In genomic region chr19:16041571-16042386, GRCh38 we compare ENCODE assay signal across 8 cellular contexts. TPM values are rescaled to one million over a fixed set of nuclear protein-coding genes. Genes with fewer than 3 reads are reported as not detected.
DNase-seq lines count a peak whose midpoint lies in the region; ATAC-seq and TF ChIP-seq lines count a peak whose summit lies in the region.

No MANE protein-coding gene starts in this region.

- H3K4me2 ChIP-seq in OCI-LY7 (ENCODE audit: low read length) = peak overlapping the region; percentile 16; the same call in 1 of the 2 replicates

- H4K20me1 ChIP-seq in OCI-LY7 (ENCODE audit: insufficient read depth, low read length) = no peaks in the 10 kb centered on the region

- no peaks in the 10 kb centered on the region for H3K36me3 ChIP-seq in BJ (ENCODE audit: control insufficient read depth, insufficient read depth, low read length)
- H3K36me3 ChIP-seq in HEK293 (ENCODE audit: control insufficient read depth in 2 of 2, insufficient read depth in 1 of 2, low read length in 2 of 2) = no peaks in the 10 kb centered on the region
- no peaks in the 10 kb centered on the region for H3K36me3 ChIP-seq in OCI-LY7 (ENCODE audit: insufficient read depth, low read length)

- no peak overlapping the region for H3K4me3 ChIP-seq in BJ (ENCODE audit: low read depth, low read length)
- H3K4me3 ChIP-seq in HEK293 (ENCODE audit: low read depth, low read length) = no peak overlapping the region
- H3K4me3 ChIP-seq in OCI-LY7 (ENCODE audit: low read depth, low read length, poor library complexity, severe bottlenecking) = no peak overlapping the region

- H3K9me3 ChIP-seq in HEK293 (ENCODE audit: control insufficient read depth, insufficient read depth, low read depth, low read length) = no peaks in the 10 kb centered on the region
- H3K9me3 ChIP-seq in OCI-LY7 (ENCODE audit: low read length) = no peaks in the 10 kb centered on the region

- no peak for DNase-seq in BJ (ENCODE audit: low read depth)
- peak; percentile 68 for DNase-seq in OCI-LY7 (ENCODE audit: low spot score)
- peak; percentile 70 for DNase-seq in activated T-cell treated with anti-CD3 and anti-CD28 coated beads for 24 hours (ENCODE audit: low read depth)
- peak; percentile 48 to 74 for DNase-seq in erythroblast (lab: John Stamatoyannopoulos, UW)
- peak; percentile 81 for DNase-seq in myocyte (ENCODE audit: low read depth)
- DNase-seq in stimulated activated CD8-positive, alpha-beta memory T cell treated with anti-CD3 and anti-CD28 coated beads, Interleukin-7, amount 100 ng/mL, for 1 hour (ENCODE audit: low read depth in 2 of 2) = peak; percentile 43 to 69

- TF ChIP-seq POLR2A in erythroblast (IDR thresholded peaks at IDR 0.05; ENCODE audit: low read length) = no peak

- H3K79me2 ChIP-seq in OCI-LY7 (ENCODE audit: insufficient read depth, low read depth, low read length) = no peaks in the 10 kb centered on the region

- H3K4me1 ChIP-seq in HEK293 (ENCODE audit: control insufficient read depth, insufficient read depth, low read length) = no peaks in the 10 kb centered on the region
- no peaks in the 10 kb centered on the region for H3K4me1 ChIP-seq in OCI-LY7 (ENCODE audit: insufficient read depth, low read length, poor library complexity, severe bottlenecking)

- intact Hi-C loops in OCI-LY7 (cut with micrococcal nuclease; ENCODE audit: unreplicated experiment) = loop anchor here (1.0 to 2.0 kb wide), 2 partner anchors 141 to 413 kb away; no protein-coding TSS in a partner anchor

- no peak for ATAC-seq in HG02885 (IDR thresholded peaks at IDR 0.05; ENCODE audit: poor library complexity, unreplicated experiment)

- peak overlapping the region; percentile 2; the same call in 1 of the 2 replicates for H2AFZ ChIP-seq in OCI-LY7 (ENCODE audit: low read length)

- no TSS peak for BruUV-seq in OCI-LY7 (replicated peaks; lab: Mats Ljungman, UMichigan)

- POLR2A ChIA-PET in BJ (lab: Charles Lee) (interaction anchor here (0.7 kb wide), 1 partner anchor 21 kb away, joined by 4 read pairs; no protein-coding TSS in a partner anchor), HEK293 (lab: Yijun Ruan, JAX) (interaction anchor here (0.7 to 1.3 kb wide), 4 partner anchors 70 to 156 kb away, joined by 3 to 5 read pairs (median 4); partner anchors contain the start of genes AP1M1, FAM32A and RAB8A), OCI-LY7 (lab: Charles Lee) (interaction anchor here (0.6 kb wide), 1 partner anchor 317 kb away, joined by 7 read pairs; no protein-coding TSS in a partner anchor)

- no peaks in the 10 kb centered on the region for H3K9me2 ChIP-seq in OCI-LY7 (ENCODE audit: insufficient read depth, low read length)

- TF ChIP-seq CTCF in BJ (IDR thresholded peaks at IDR 0.05; ENCODE audit: insufficient read depth, low read depth, low read length) = peak; percentile 98
- TF ChIP-seq CTCF in HEK293 (tag by site-specific recombination; IDR thresholded peaks at IDR 0.05) = peak; percentile 76
- TF ChIP-seq CTCF in OCI-LY7 (conservative IDR thresholded peaks at IDR 0.05; ENCODE audit: low read length) = peak; percentile 99

- H3K27ac ChIP-seq in HEK293 (ENCODE audit: extremely low read depth, low read depth, low read length) (no peak overlapping the region), OCI-LY7 (ENCODE audit: low read depth, low read length, poor library complexity, severe bottlenecking) (no peak overlapping the region)

- no peaks in the 10 kb centered on the region for H3K27me3 ChIP-seq in BJ (ENCODE audit: control insufficient read depth, insufficient read depth, low read length)

- CTCF ChIA-PET in BJ (lab: Yijun Ruan, JAX) = interaction anchor here (0.6 to 5.6 kb wide), 37 partner anchors 9 to 605 kb away, joined by 3 to 61 read pairs (median 4); partner anchors contain the start of genes AP1M1, FAM32A, RAB8A and TPM4
- CTCF ChIA-PET in HEK293 (lab: Yijun Ruan, JAX) = interaction anchor here (0.6 to 2.8 kb wide), 52 partner anchors 9 to 1375 kb away, joined by 3 to 18 read pairs (median 4); partner anchors contain the start of genes FAM32A, OR10H3 and TPM4
- CTCF ChIA-PET in OCI-LY7 (lab: Charles Lee; ENCODE audit: unreplicated experiment) = interaction anchor here (1.6 kb wide), 1 partner anchor 144 kb away, joined by 4 read pairs; no protein-coding TSS in a partner anchor

TF ChIP-seq in HEK293, 187 proteins besides CTCF, POLR2A, EP300 and RAD21 (continues in another document):
- TF ChIP-seq IKZF3 (tag by site-specific recombination; IDR thresholded peaks at IDR 0.05) (peak; percentile 91), WT1 (tag by site-specific recombination; IDR thresholded peaks at IDR 0.05) (no peak), HOXD13 (CRISPR knock-in tag; IDR thresholded peaks at IDR 0.05; ENCODE audit: borderline replicate concordance) (no peak), ZNF449 (tag by site-specific recombination; IDR thresholded peaks at IDR 0.05) (no peak; the same call in 1 of the 2 replicates), ZNF157 (tag by site-specific recombination; IDR thresholded peaks at IDR 0.05) (no peak), ZNF600 (tag by site-specific recombination; IDR thresholded peaks at IDR 0.05) (no peak), EGR2 (tag by site-specific recombination; IDR thresholded peaks at IDR 0.05; ENCODE audit: low read depth) (no peak), ZNF670 (tag by site-specific recombination; IDR thresholded peaks at IDR 0.05; ENCODE audit: low read depth) (no peak), ZNF2 (tag by site-specific recombination; IDR thresholded peaks at IDR 0.05) (no peak), AEBP2 (tag by site-specific recombination; IDR thresholded peaks at IDR 0.05; ENCODE audit: borderline replicate concordance) (no peak), FEZF1 (tag by site-specific recombination; IDR thresholded peaks at IDR 0.05) (no peak), ZNF580 (tag by site-specific recombination; IDR thresholded peaks at IDR 0.05) (no peak), ZNF561 (tag by site-specific recombination; IDR thresholded peaks at IDR 0.05; ENCODE audit: borderline replicate concordance) (0 out of 2 replicates have a peak, but pooled peaks have one; percentile 62), ZBTB48 (tag by site-specific recombination; IDR thresholded peaks at IDR 0.05) (peak; percentile 59), GLIS2 (tag by site-specific recombination; IDR thresholded peaks at IDR 0.05) (0 out of 2 replicates have a peak, but pooled peaks have one; percentile 28), ZNF335 (tag by site-specific recombination; conservative IDR thresholded peaks at IDR 0.05) (peak; percentile 97), ZNF416 (tag by site-specific recombination; IDR thresholded peaks at IDR 0.05) (no peak), ZNF146 (tag by site-specific recombination; IDR thresholded peaks at IDR 0.05) (no peak), ZNF529 (tag by site-specific recombination; IDR thresholded peaks at IDR 0.05; ENCODE audit: insufficient replicate concordance) (no peak), MYNN (tag by site-specific recombination; IDR thresholded peaks at IDR 0.05; ENCODE audit: borderline replicate concordance) (no peak), ZBTB6 (tag by site-specific recombination; IDR thresholded peaks at IDR 0.05) (peak; percentile 71; the same call in 1 of the 2 replicates), ZXDB (tag by site-specific recombination; IDR thresholded peaks at IDR 0.05) (no peak), ZIC2 (tag by site-specific recombination; IDR thresholded peaks at IDR 0.05) (no peak)

RNA-seq across cellular contexts. Expression of gene TPM4, which starts 34.5 kb away (rescaled TPM):
- polyA plus RNA-seq in BJ (2011; rRNA removed) = 942 and 1,247 TPM in 2 replicates
- 243 and 338 TPM in 2 replicates for polyA minus RNA-seq in BJ (2011; rRNA and poly(A)+ RNA removed)
- 111 and 134 TPM in 2 replicates for total RNA-seq in OCI-LY7 (2014; rRNA removed; shearing (Covaris generic))
- 98.1 and 108 TPM in 2 replicates for total RNA-seq in OCI-LY7 (2022)
- 324 and 355 TPM in 2 replicates for total RNA-seq in myocyte
- polyA plus RNA-seq in myocyte (2012) = 730 TPM
